ENCODE assay signal across 14 cellular contexts in genomic region chr5:106397700-106398099, GRCh38.
DNase-seq lines count a peak whose midpoint lies in the region; ATAC-seq and TF ChIP-seq lines count a peak whose summit lies in the region.
"Had no signal": no experiment of that assay in that cellular context is flagged by ENCODE, and none has a peak within 500 bp of the region (broad histone marks: within the 10 kb centered on the region; RNA-seq: fewer than 3 reads in every experiment).

No MANE protein-coding gene starts in this region.

- H4K91ac ChIP-seq in H9 (ENCODE audit: insufficient read length, low read depth, low read length) = no peak overlapping the region

- H3K4ac ChIP-seq in H9 (ENCODE audit: low read depth, low read length) = no peak overlapping the region

- H3K56ac ChIP-seq in H9 (ENCODE audit: insufficient read length, low read depth, low read length) = no peak overlapping the region

- H3T11ph ChIP-seq in H9 (ENCODE audit: low read length) = no peak overlapping the region

- no peak overlapping the region for H3K4me3 Mint-ChIP-seq in chondrocyte (ENCODE audit: unreplicated experiment)
- H3K4me3 Mint-ChIP-seq in H9 = no peak overlapping the region
- H3K4me3 Mint-ChIP-seq: activated CD4-positive, alpha-beta memory T cell treated with anti-CD3 and anti-CD28 coated beads, Interleukin-2, amount 10 ng/mL, durations not matched to agents 7 days and 5 days; CD8-positive, alpha-beta T cell had no signal

- H3K27ac Mint-ChIP-seq in chondrocyte (ENCODE audit: unreplicated experiment) (peak overlapping the region; percentile 86), H9 (no peak overlapping the region)
- H3K27ac Mint-ChIP-seq: activated CD4-positive, alpha-beta memory T cell treated with anti-CD3 and anti-CD28 coated beads, Interleukin-2, amount 10 ng/mL, durations not matched to agents 7 days and 5 days; CD8-positive, alpha-beta T cell had no signal

- H2AK5ac ChIP-seq in H9 (ENCODE audit: insufficient read length, low read length) = no peak overlapping the region

- H3K4me2 ChIP-seq in H9 (ENCODE audit: insufficient read depth, insufficient read length, low read length) = no peak overlapping the region

- H3K27me3 ChIP-seq in NT2/D1 (ENCODE audit: insufficient read depth, insufficient read length) (no peaks in the 10 kb centered on the region), H9 (ENCODE audit: insufficient read depth, low read length) (no peaks in the 10 kb centered on the region)
- H3K27me3 ChIP-seq: heart left ventricle had no signal

- no peak overlapping the region for H2BK5ac ChIP-seq in H9 (ENCODE audit: insufficient read length, low read length)

- no peak overlapping the region for H2BK20ac ChIP-seq in H9 (ENCODE audit: low read depth, low read length, poor library complexity, severe bottlenecking)

- H2AFZ ChIP-seq in H9 (ENCODE audit: low read length) = no peak overlapping the region

- no peaks in the 10 kb centered on the region for H3K79me1 ChIP-seq in H9 (ENCODE audit: insufficient read depth, low read depth, low read length, poor library complexity, severe bottlenecking)

- no peaks in the 10 kb centered on the region for H3K79me2 ChIP-seq in H9 (ENCODE audit: insufficient read depth, low read length)

- no peaks in the 10 kb centered on the region for H4K20me1 ChIP-seq in H9 (ENCODE audit: control insufficient read depth, insufficient read depth, insufficient read length)

- DNase-seq in COLO829 (ENCODE audit: low spot score) = peak; percentile 40
- peak; percentile 1 for DNase-seq in NT2/D1 (ENCODE audit: low read depth, low spot score)
- DNase-seq in chondrocyte (ENCODE audit: low spot score) = no peak
- no peak for DNase-seq in H9
- DNase-seq in anterior cingulate cortex (lab: John Stamatoyannopoulos, UW) = no peak
- DNase-seq in AML-193 (lab: John Stamatoyannopoulos, UW) = no peak
- DNase-seq: activated CD4-positive, alpha-beta memory T cell treated with anti-CD3 and anti-CD28 coated beads, Interleukin-2, amount 10 ng/mL, durations not matched to agents 7 days and 5 days; CD8-positive, alpha-beta T cell; heart left ventricle; NCI-H1436; SHP77; stimulated activated CD4-positive, alpha-beta T cell treated with anti-CD3 and anti-CD28 coated beads, Interleukin-4, amount 100 ng/mL, for 4 hours had no signal

- H3K4me3 ChIP-seq in NT2/D1 (ENCODE audit: insufficient read length, low read depth) = no peak overlapping the region
- H3K4me3 ChIP-seq in mesodermal cell (ENCODE audit: extremely low read depth, insufficient read depth, low read length, poor library complexity, severe bottlenecking) = no peak overlapping the region
- H3K4me3 ChIP-seq: heart left ventricle had no signal

- H3K4me1 ChIP-seq in NT2/D1 (ENCODE audit: insufficient read depth, insufficient read length) (no peaks in the 10 kb centered on the region), mesodermal cell (ENCODE audit: control insufficient read depth, insufficient read depth, low read length, poor library complexity, severe bottlenecking) (peaks cover 4% of the 10 kb centered on the region), H9 (ENCODE audit: insufficient read depth, low read length) (no peaks in the 10 kb centered on the region)
- H3K4me1 ChIP-seq: heart left ventricle had no signal

- H3K27me3 Mint-ChIP-seq in chondrocyte (ENCODE audit: low read depth) = no peaks in the 10 kb centered on the region
- H3K27me3 Mint-ChIP-seq in H9 (ENCODE audit: low read depth) = no peaks in the 10 kb centered on the region
- H3K27me3 Mint-ChIP-seq: activated CD4-positive, alpha-beta memory T cell treated with anti-CD3 and anti-CD28 coated beads, Interleukin-2, amount 10 ng/mL, durations not matched to agents 7 days and 5 days had no signal

- H3K4me1 Mint-ChIP-seq in chondrocyte (ENCODE audit: low read depth) = peaks cover 24% of the 10 kb centered on the region
- H3K4me1 Mint-ChIP-seq in H9 = no peaks in the 10 kb centered on the region
- H3K4me1 Mint-ChIP-seq: activated CD4-positive, alpha-beta memory T cell treated with anti-CD3 and anti-CD28 coated beads, Interleukin-2, amount 10 ng/mL, durations not matched to agents 7 days and 5 days had no signal

- H2BK12ac ChIP-seq in H9 (ENCODE audit: insufficient read length, low read depth, low read length) = no peak overlapping the region

- no peaks in the 10 kb centered on the region for H3K9me3 ChIP-seq in NT2/D1 (ENCODE audit: insufficient read depth, low read length)
- H3K9me3 ChIP-seq in mesodermal cell (ENCODE audit: control insufficient read depth, low read length) = no peaks in the 10 kb centered on the region
- no peaks in the 10 kb centered on the region for H3K9me3 ChIP-seq in H9 (ENCODE audit: control insufficient read depth, low read depth, low read length)
- H3K9me3 ChIP-seq: heart left ventricle had no signal

- no peak overlapping the region for H3K14ac ChIP-seq in H9 (ENCODE audit: insufficient read depth, low read length)

- no peak overlapping the region for H3K18ac ChIP-seq in H9 (ENCODE audit: insufficient read length, low read depth, low read length)

- H3K27ac ChIP-seq in mesodermal cell (ENCODE audit: low read depth, low read length, severe bottlenecking) (peak overlapping the region; percentile 7), H9 (ENCODE audit: insufficient read length, low read depth, low read length) (no peak overlapping the region)
- H3K27ac ChIP-seq: heart left ventricle had no signal

- H3K36me3 Mint-ChIP-seq in chondrocyte (ENCODE audit: low read depth) = no peaks in the 10 kb centered on the region
- no peaks in the 10 kb centered on the region for H3K36me3 Mint-ChIP-seq in H9 (ENCODE audit: insufficient read depth in 1 of 3, low read depth in 3 of 3)
- H3K36me3 Mint-ChIP-seq: CD8-positive, alpha-beta T cell had no signal

- no peak overlapping the region for H4K5ac ChIP-seq in H9 (ENCODE audit: insufficient read length, low read depth, low read length)

- ATAC-seq in GM21576 (IDR thresholded peaks at IDR 0.05; ENCODE audit: unreplicated experiment) = no peak
- ATAC-seq: CD8-positive, alpha-beta T cell had no signal

- WGBS in mesodermal cell (ENCODE audit: insufficient coverage in 2 of 2), 2 experiments = no CpG with 5 or more reads among the region's 1 CpG
- no CpG with 5 or more reads among the region's 1 CpG for WGBS in H9 (ENCODE audit: extremely low coverage, insufficient read length, low lambda C conversion rate)

- TF ChIP-seq CTCF in chondrocyte (IDR thresholded peaks at IDR 0.05) (no peak), H9 (conservative IDR thresholded peaks at IDR 0.05) (no peak)

- H3K23me2 ChIP-seq in H9 (ENCODE audit: insufficient read length, low read depth, low read length, poor library complexity, severe bottlenecking) = no peaks in the 10 kb centered on the region

- H3K9ac ChIP-seq in NT2/D1 (ENCODE audit: insufficient read length, low read depth) = no peak overlapping the region
- H3K9ac ChIP-seq in H9 (ENCODE audit: extremely low read depth, insufficient read length, low read length) = no peak overlapping the region

- H2BK15ac ChIP-seq in H9 (ENCODE audit: low read depth, low read length) = no peak overlapping the region

- H3K36me3 ChIP-seq in NT2/D1 (ENCODE audit: insufficient read depth, insufficient read length, low read length) (no peaks in the 10 kb centered on the region), mesodermal cell (ENCODE audit: control insufficient read depth, insufficient read depth, low read length) (no peaks in the 10 kb centered on the region)
- H3K36me3 ChIP-seq: heart left ventricle had no signal

- H2BK120ac ChIP-seq in H9 (ENCODE audit: low read depth, low read length, poor library complexity, severe bottlenecking) = no peak overlapping the region

- H4K8ac ChIP-seq in H9 (replicated peaks; ENCODE audit: insufficient read length, low read depth, low read length) = no peak overlapping the region

- H3K9me3 Mint-ChIP-seq in chondrocyte (ENCODE audit: low read depth) = no peaks in the 10 kb centered on the region
- H3K9me3 Mint-ChIP-seq in H9 = no peaks in the 10 kb centered on the region
- H3K9me3 Mint-ChIP-seq: CD8-positive, alpha-beta T cell had no signal

- H3K23ac ChIP-seq in H9 (ENCODE audit: insufficient read length, low read depth, low read length) = no peak overlapping the region

Comparison
In these comparisons a context has a peak if more than half of its experiments do, and no peak if none do; other contexts are left out.
1. DNase-seq: peak in COLO829 (single experiment) and NT2/D1 (single experiment); none in chondrocyte (single experiment), H9 (single experiment), anterior cingulate cortex (0 of 58) and AML-193 (0 of 2).